ENCODE assay signal across 13 cellular contexts in the genomic region with DNA sequence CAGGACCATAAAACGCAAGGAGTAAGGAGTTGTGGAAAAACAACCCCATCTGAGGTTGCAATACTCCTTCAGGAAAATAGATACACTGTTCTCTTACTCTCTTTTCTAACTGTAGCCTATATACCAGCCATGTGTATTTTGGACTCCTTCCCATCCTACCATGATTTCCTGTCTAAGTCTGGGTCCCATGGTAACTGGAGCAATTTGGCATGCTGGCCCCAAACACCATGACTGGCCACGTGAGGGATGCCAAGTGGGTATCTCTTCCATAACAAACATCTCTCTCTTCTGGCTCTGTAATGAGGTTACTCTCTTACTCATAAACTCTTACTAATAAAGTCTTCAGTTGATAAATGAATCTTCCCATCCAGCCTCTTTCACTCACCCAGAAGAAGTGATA. TPM values are rescaled to one million over a fixed set of nuclear protein-coding genes. Genes with fewer than 3 reads are reported as not detected.
A peak's percentile ranks its signal among the peaks of the same experiment; 100 is the strongest.
DNase-seq lines count a peak whose midpoint lies in the region; ATAC-seq and TF ChIP-seq lines count a peak whose summit lies in the region.
"Had no signal": no experiment of that assay in that cellular context is flagged by ENCODE, and none has a peak within 500 bp of the region (broad histone marks: within the 10 kb centered on the region; RNA-seq: fewer than 3 reads in every experiment).

No MANE protein-coding gene starts in this region.

- peak; percentile 63 for DNase-seq in AG20443 (ENCODE audit: low spot score)
- peak; percentile 78 for DNase-seq in HT-29 (ENCODE audit: low spot score)
- peak; percentile 92 for DNase-seq in RPMI7951 (ENCODE audit: low read depth)
- DNase-seq in fibroblast of the conjunctiva (ENCODE audit: low read depth) = peak; percentile 60
- DNase-seq in NCI-H2171 (lab: John Stamatoyannopoulos, UW) = no peak
- DNase-seq in CD8-positive, alpha-beta T cell = no peak
- DNase-seq in hepatic stellate cell (ENCODE audit: low spot score) = no peak
- DNase-seq: amygdala, lower lobe of right lung, NCI-H2107, retina had no signal

- no peaks in the 10 kb centered on the region for H3K36me3 Mint-ChIP-seq in CD8-positive, alpha-beta T cell

- H3K27me3 ChIP-seq in CD8-positive, alpha-beta T cell (ENCODE audit: insufficient read depth, low read length) = peaks cover 3% of the 10 kb centered on the region

- no peak overlapping the region for H3K4me3 ChIP-seq in CD8-positive, alpha-beta T cell (ENCODE audit: low read depth, low read length)
- H3K4me3 ChIP-seq: lower lobe of right lung had no signal

- no peaks in the 10 kb centered on the region for H3K9me3 ChIP-seq in CD8-positive, alpha-beta T cell (ENCODE audit: low read length)
- H3K9me3 ChIP-seq: lower lobe of right lung had no signal

- intact Hi-C loops in CD8-positive, alpha-beta T cell (cut with DNase I, micrococcal nuclease) = no loop called here

- H3K4me1 Mint-ChIP-seq in CD8-positive, alpha-beta T cell (ENCODE audit: low read depth) = no peaks in the 10 kb centered on the region

- H3K9me3 Mint-ChIP-seq in CD8-positive, alpha-beta T cell = no peaks in the 10 kb centered on the region

- ATAC-seq in CD8-positive, alpha-beta T cell = no peak
- no peak for ATAC-seq in HG03442 (IDR thresholded peaks at IDR 0.05; ENCODE audit: unreplicated experiment)
- ATAC-seq: esophagus mucosa had no signal

- no peak overlapping the region for H3K27ac ChIP-seq in CD8-positive, alpha-beta T cell (ENCODE audit: low read depth, low read length)
- H3K27ac ChIP-seq: lower lobe of right lung had no signal

- TF ChIP-seq CTCF in CD8-positive, alpha-beta T cell (IDR thresholded peaks at IDR 0.05) = no peak

- no peaks in the 10 kb centered on the region for H3K36me3 ChIP-seq in CD8-positive, alpha-beta T cell (ENCODE audit: insufficient read depth, low read length)
- H3K36me3 ChIP-seq: lower lobe of right lung had no signal

- H3K4me3 Mint-ChIP-seq in CD8-positive, alpha-beta T cell = no peak overlapping the region

- CTCF ChIA-PET in CD8-positive, alpha-beta T cell (lab: Charles Lee) = interaction anchor here (1.0 to 1.3 kb wide), 2 partner anchors 16 to 27 kb away, joined by 3 to 4 read pairs; partner anchors contain the start of gene ABTB2

- H3K27me3 Mint-ChIP-seq in CD8-positive, alpha-beta T cell (ENCODE audit: low read depth) = no peaks in the 10 kb centered on the region

- no peaks in the 10 kb centered on the region for H3K4me1 ChIP-seq in CD8-positive, alpha-beta T cell (ENCODE audit: insufficient read depth, low read length)

- POLR2A ChIA-PET in CD8-positive, alpha-beta T cell (lab: Charles Lee) = interaction anchor here (1.2 kb wide), 1 partner anchor 9 kb away, joined by 3 read pairs; no protein-coding TSS in a partner anchor

- H3K27ac Mint-ChIP-seq in CD8-positive, alpha-beta T cell = no peak overlapping the region

RNA-seq across cellular contexts. Expression of gene ABTB2, which starts 26.5 kb away (rescaled TPM):
- total RNA-seq in HT-29 (2014; rRNA removed; shearing (Covaris generic)) = 26.0 and 27.3 TPM in 2 replicates
- total RNA-seq in RPMI7951 (2014; rRNA removed; shearing (Covaris generic)) = 2.8 and 3.2 TPM in 2 replicates
- 1 to 10 TPM; 2.2 to 2.7 TPM for total RNA-seq in CD8-positive, alpha-beta T cell

Comparison
In these comparisons a context has a peak if more than half of its experiments do, and no peak if none do; other contexts are left out.
1. DNase-seq: peak in AG20443 (single experiment), HT-29 (single experiment), RPMI7951 (single experiment) and fibroblast of the conjunctiva (single experiment); none in NCI-H2171 (single experiment), CD8-positive, alpha-beta T cell (0 of 7) and hepatic stellate cell (single experiment).